In the genomic region with DNA sequence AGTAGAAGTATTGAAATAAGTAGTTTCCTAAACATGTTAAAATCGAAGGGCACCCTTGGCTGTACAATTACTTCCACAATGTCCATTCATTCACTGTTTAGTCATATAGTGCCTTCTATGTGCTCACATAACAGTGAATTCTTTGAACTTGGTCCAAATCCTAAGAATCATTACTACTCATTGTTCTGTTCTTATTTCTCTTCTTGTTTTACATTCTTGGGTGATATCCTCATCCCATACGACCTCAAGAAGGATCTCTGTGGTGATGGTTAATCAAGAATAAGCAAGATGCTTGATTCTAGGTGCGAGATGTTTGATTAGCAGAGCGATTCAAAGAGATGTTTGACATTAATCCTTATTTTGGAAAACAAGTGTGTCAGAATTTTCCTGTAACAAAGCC, we compare ENCODE assay signal across 24 cellular contexts.
A peak's percentile ranks its signal among the peaks of the same experiment; 100 is the strongest.
DNase-seq lines count a peak whose midpoint lies in the region; TF ChIP-seq lines count a peak whose summit lies in the region.
"Had no signal": no experiment of that assay in that cellular context is flagged by ENCODE, and none has a peak within 500 bp of the region (broad histone marks: within the 10 kb centered on the region; RNA-seq: fewer than 3 reads in every experiment).

No MANE protein-coding gene starts in this region.

- H3K36me3 ChIP-seq in brain microvascular endothelial cell (replicated peaks) = no peaks in the 10 kb centered on the region
- no peaks in the 10 kb centered on the region for H3K36me3 ChIP-seq in kidney epithelial cell (ENCODE audit: control insufficient read depth, insufficient read depth, low read length)
- no peaks in the 10 kb centered on the region for H3K36me3 ChIP-seq in tibial artery
- H3K36me3 ChIP-seq: cardiac muscle cell, gastrocnemius medialis, HAP-1, MG63, upper lobe of left lung had no signal

- in situ Hi-C loops in brain microvascular endothelial cell (cut with HindIII; ENCODE audit: low pct_ligation_motif_present, low sequenced_read_pairs) = no loop called here

- TF ChIP-seq CTCF in brain microvascular endothelial cell (IDR thresholded peaks at IDR 0.05; ENCODE audit: low read depth, low read length, missing control alignments) = no peak
- TF ChIP-seq CTCF in kidney epithelial cell (IDR thresholded peaks at IDR 0.05; ENCODE audit: insufficient read depth, low read length, poor library complexity, severe bottlenecking) = no peak
- no peak for TF ChIP-seq CTCF in tibial artery (IDR thresholded peaks at IDR 0.05)

- H3K4me3 ChIP-seq in brain microvascular endothelial cell (ENCODE audit: low read depth, low read length) = no peak overlapping the region
- H3K4me3 ChIP-seq in kidney epithelial cell (ENCODE audit: low read depth, low read length) = no peak overlapping the region
- H3K4me3 ChIP-seq in tibial artery = no peak overlapping the region
- H3K4me3 ChIP-seq: cardiac muscle cell, gastrocnemius medialis, HAP-1, MG63, upper lobe of left lung had no signal

- H3K4me1 ChIP-seq in tibial artery = no peaks in the 10 kb centered on the region
- H3K4me1 ChIP-seq: gastrocnemius medialis, HAP-1, upper lobe of left lung had no signal

- intact Hi-C loops in tibial artery (cut with DNase I; ENCODE audit: low total_unique reads) = no loop called here

- H3K27ac ChIP-seq in brain microvascular endothelial cell = no peak overlapping the region
- H3K27ac ChIP-seq in tibial artery = no peak overlapping the region
- H3K27ac ChIP-seq: cardiac muscle cell, gastrocnemius medialis, upper lobe of left lung had no signal

- DNase-seq in COLO829 (ENCODE audit: low spot score) = peak; percentile 68
- DNase-seq in LHCN-M2 (ENCODE audit: low read depth) = peak; percentile 87
- peak; percentile 16 for DNase-seq in brain microvascular endothelial cell
- peak; percentile 73 for DNase-seq in kidney epithelial cell (ENCODE audit: low read depth)
- no peak for DNase-seq in stimulated activated CD4-positive, alpha-beta T cell treated with anti-CD3 and anti-CD28 coated beads, Interleukin-4, amount 100 ng/mL, for 4 hours
- no peak for DNase-seq in HK-2 (ENCODE audit: unreplicated experiment)
- no peak for DNase-seq in tibial artery
- DNase-seq in AG08395 (ENCODE audit: low spot score) = no peak
- DNase-seq: activated CD4-positive, alpha-beta T cell treated with anti-CD3 and anti-CD28 coated beads, Interleukin-2, amount 10 ng/mL, durations not matched to agents 24 days and 14 days; activated naive CD4-positive, alpha-beta T cell treated with anti-CD3 and anti-CD28 coated beads, Interleukin-2, amount 10 ng/mL, durations not matched to agents 7 days and 5 days; activated T-cell treated with anti-CD3 and anti-CD28 coated beads for 4 hours; COR-L47; effector memory CD4-positive, alpha-beta T cell; gastrocnemius medialis; GDM1; MG63; naive thymus-derived CD8-positive, alpha-beta T cell; NCI-H187 treated with DMSO at 0.1 percent for 48 hours; NCI-H510A; posterior cingulate gyrus; stimulated activated naive B cell treated with anti-CD40 and anti-IgM and Interleukin-4, amounts not matched to agents 10 μg/mL and 1 μg/mL and 100 μg/mL, for 72 hours; upper lobe of left lung had no signal

- H3K9me3 ChIP-seq in tibial artery = no peaks in the 10 kb centered on the region
- H3K9me3 ChIP-seq: gastrocnemius medialis, HAP-1, MG63, upper lobe of left lung had no signal

- H3K27me3 ChIP-seq in brain microvascular endothelial cell (replicated peaks) (no peaks in the 10 kb centered on the region), kidney epithelial cell (ENCODE audit: control insufficient read depth, insufficient read depth, low read length) (no peaks in the 10 kb centered on the region), tibial artery (no peaks in the 10 kb centered on the region)
- H3K27me3 ChIP-seq: cardiac muscle cell, gastrocnemius medialis, MG63, upper lobe of left lung had no signal

Comparison
In these comparisons a context has a peak if more than half of its experiments do, and no peak if none do; other contexts are left out.
1. DNase-seq: peak in COLO829 (single experiment), LHCN-M2 (single experiment), brain microvascular endothelial cell (single experiment) and kidney epithelial cell (single experiment); none in stimulated activated CD4-positive, alpha-beta T cell treated with anti-CD3 and anti-CD28 coated beads, Interleukin-4, amount 100 ng/mL, for 4 hours (0 of 2), HK-2 (single experiment), tibial artery (0 of 2) and AG08395 (single experiment).